ENCODE assay signal across 20 cellular contexts in the genomic region with DNA sequence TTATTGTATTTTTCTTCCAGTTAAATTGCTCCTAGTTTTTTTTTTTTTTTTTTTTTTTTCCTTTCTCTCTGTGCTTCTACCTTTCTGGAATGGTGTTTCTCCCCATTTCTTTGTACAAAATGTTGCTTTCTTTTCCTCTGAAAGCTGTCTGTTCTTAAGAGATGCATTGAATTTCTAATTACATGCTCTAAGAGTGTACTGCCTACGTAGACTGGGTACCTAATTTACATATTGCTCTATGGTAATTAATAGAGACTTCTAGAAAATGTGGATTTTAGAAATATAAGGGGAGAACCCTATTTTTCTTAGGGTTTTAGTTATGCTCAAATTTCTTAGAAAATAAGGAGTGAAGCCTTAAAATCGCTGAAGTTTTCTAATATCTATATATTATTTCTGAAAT. TPM values are rescaled to one million over a fixed set of nuclear protein-coding genes. Genes with fewer than 3 reads are reported as not detected.
DNase-seq lines count a peak whose midpoint lies in the region; TF ChIP-seq lines count a peak whose summit lies in the region.
"Had no signal": no experiment of that assay in that cellular context is flagged by ENCODE, and none has a peak within 500 bp of the region (broad histone marks: within the 10 kb centered on the region; RNA-seq: fewer than 3 reads in every experiment).

No MANE protein-coding gene starts in this region.

- H3K27ac ChIP-seq in HEK293 (ENCODE audit: extremely low read depth, low read depth, low read length) (no peak overlapping the region), Karpas-422 (ENCODE audit: low read length) (peak overlapping the region; percentile 46), OCI-LY3 (ENCODE audit: low read length) (no peak overlapping the region), osteoblast (ENCODE audit: low read depth, low read length) (no peak overlapping the region)

- H3K79me2 ChIP-seq in Karpas-422 (ENCODE audit: low read length) (peaks cover 99% of the 10 kb centered on the region), OCI-LY3 (ENCODE audit: low read length) (peaks cover 60% of the 10 kb centered on the region), osteoblast (ENCODE audit: insufficient read depth, low read length) (peaks cover 21% of the 10 kb centered on the region)

- H3K4me3 ChIP-seq in HEK293 (ENCODE audit: low read depth, low read length): no peak overlapping the region
- no peak overlapping the region for H3K4me3 ChIP-seq in Karpas-422 (ENCODE audit: low read length)
- no peak overlapping the region for H3K4me3 ChIP-seq in OCI-LY3 (ENCODE audit: low read length)
- H3K4me3 ChIP-seq in osteoblast (ENCODE audit: insufficient read depth, low read length): no peak overlapping the region

- no peaks in the 10 kb centered on the region for H3K9me2 ChIP-seq in Karpas-422 (replicated peaks; ENCODE audit: insufficient read depth, low read length)

- H3K4me2 ChIP-seq in Karpas-422 (ENCODE audit: low read depth, low read length, poor library complexity, severe bottlenecking): peak overlapping the region; percentile 47
- H3K4me2 ChIP-seq in OCI-LY3 (ENCODE audit: low read length): peak overlapping the region; percentile 11
- peak overlapping the region; percentile 15 for H3K4me2 ChIP-seq in osteoblast (ENCODE audit: insufficient read depth, low read length)

- TF ChIP-seq CTCF in HEK293 (tag by site-specific recombination; IDR thresholded peaks at IDR 0.05) (no peak), OCI-LY3 (IDR thresholded peaks at IDR 0.05; ENCODE audit: low read depth, low read length) (no peak), osteoblast (IDR thresholded peaks at IDR 0.05; ENCODE audit: extremely low read depth, low read depth, low read length) (no peak)

- H2AFZ ChIP-seq in Karpas-422 (ENCODE audit: low read length) (no peak overlapping the region), OCI-LY3 (ENCODE audit: low read depth, low read length) (no peak overlapping the region), osteoblast (ENCODE audit: low read length) (no peak overlapping the region)

- DNase-seq in Karpas-422 (no peak), osteoblast (ENCODE audit: insufficient read length, low spot score, missing footprints) (no peak), NCI-H69 (lab: John Stamatoyannopoulos, UW) (no peak), NCI-H2081 (lab: John Stamatoyannopoulos, UW) (no peak), NCI-H526 treated with DMSO at 0.1 percent for 48 hours (lab: John Stamatoyannopoulos, UW) (no peak), T-helper 9 cell (no peak)
- DNase-seq: ACHN; BE2C; C1 segment of cervical spinal cord; CD4-positive, CD25-positive, alpha-beta regulatory T cell; CD8-positive, alpha-beta memory T cell; COR-L47; DMS 273 treated with DMSO at 0.1 percent for 48 hours; DMS53; DND-41; EL; H9 had no signal

- H3K36me3 ChIP-seq in HEK293 (ENCODE audit: control insufficient read depth in 2 of 2, insufficient read depth in 1 of 2, low read length in 2 of 2) (no peaks in the 10 kb centered on the region), Karpas-422 (ENCODE audit: insufficient read depth, low read length) (peaks cover 29% of the 10 kb centered on the region), OCI-LY3 (replicated peaks; ENCODE audit: low read depth, low read length) (no peaks in the 10 kb centered on the region), osteoblast (ENCODE audit: insufficient read depth, low read length) (no peaks in the 10 kb centered on the region)
- H3K36me3 ChIP-seq: BE2C had no signal

- no peaks in the 10 kb centered on the region for H3K27me3 ChIP-seq in Karpas-422 (ENCODE audit: low read length)
- no peaks in the 10 kb centered on the region for H3K27me3 ChIP-seq in OCI-LY3 (ENCODE audit: low read depth, low read length)
- no peaks in the 10 kb centered on the region for H3K27me3 ChIP-seq in osteoblast (ENCODE audit: insufficient read depth, low read length)
- H3K27me3 ChIP-seq: BE2C had no signal

- H3K9me3 ChIP-seq in HEK293 (ENCODE audit: control insufficient read depth, insufficient read depth, low read depth, low read length): no peaks in the 10 kb centered on the region
- H3K9me3 ChIP-seq in Karpas-422 (ENCODE audit: low read length): no peaks in the 10 kb centered on the region
- H3K9me3 ChIP-seq in OCI-LY3 (ENCODE audit: insufficient read depth, low read length): no peaks in the 10 kb centered on the region
- H3K9me3 ChIP-seq in osteoblast (ENCODE audit: low read depth, low read length): no peaks in the 10 kb centered on the region
- H3K9me3 ChIP-seq: BE2C had no signal

- POLR2A ChIA-PET in HEK293 (lab: Yijun Ruan, JAX): no interaction called here

- CTCF ChIA-PET in HEK293 (lab: Yijun Ruan, JAX): no interaction called here

- no peaks in the 10 kb centered on the region for H3K4me1 ChIP-seq in HEK293 (ENCODE audit: control insufficient read depth, insufficient read depth, low read length)
- peaks cover 49% of the 10 kb centered on the region for H3K4me1 ChIP-seq in Karpas-422 (ENCODE audit: low read length)
- peaks cover 14% of the 10 kb centered on the region for H3K4me1 ChIP-seq in OCI-LY3 (ENCODE audit: low read length)
- H3K4me1 ChIP-seq in osteoblast (ENCODE audit: insufficient read depth, low read length): no peaks in the 10 kb centered on the region
- H3K4me1 ChIP-seq: BE2C had no signal

- H3K9ac ChIP-seq in Karpas-422 (ENCODE audit: low read length) (no peak overlapping the region), OCI-LY3 (ENCODE audit: low read length) (no peak overlapping the region)

- no peaks in the 10 kb centered on the region for H4K20me1 ChIP-seq in Karpas-422 (ENCODE audit: insufficient read depth, low read depth, low read length)
- H4K20me1 ChIP-seq in OCI-LY3 (ENCODE audit: insufficient read depth, low read length): peaks cover 7% of the 10 kb centered on the region
- no peaks in the 10 kb centered on the region for H4K20me1 ChIP-seq in osteoblast (ENCODE audit: insufficient read depth, low read length)

TF ChIP-seq in HEK293, 187 proteins besides CTCF, POLR2A, EP300 and RAD21:
- TF ChIP-seq KLF9 (tag by site-specific recombination; IDR thresholded peaks at IDR 0.05; ENCODE audit: low read depth) (no peak), BCL11B (tag by site-specific recombination; IDR thresholded peaks at IDR 0.05; ENCODE audit: low read depth) (no peak)
- TF ChIP-seq, protein P1, sequence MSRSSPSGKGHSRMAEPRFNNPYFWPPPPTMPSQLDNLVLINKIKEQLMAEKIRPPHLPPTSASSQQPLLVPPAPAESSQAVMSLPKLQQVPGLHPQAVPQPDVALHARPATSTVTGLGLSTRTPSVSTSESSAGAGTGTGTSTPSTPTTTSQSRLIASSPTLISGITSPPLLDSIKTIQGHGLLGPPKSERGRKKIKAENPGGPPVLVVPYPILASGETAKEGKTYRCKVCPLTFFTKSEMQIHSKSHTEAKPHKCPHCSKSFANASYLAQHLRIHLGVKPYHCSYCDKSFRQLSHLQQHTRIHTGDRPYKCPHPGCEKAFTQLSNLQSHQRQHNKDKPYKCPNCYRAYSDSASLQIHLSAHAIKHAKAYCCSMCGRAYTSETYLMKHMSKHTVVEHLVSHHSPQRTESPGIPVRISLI (tag by site-specific recombination; IDR thresholded peaks at IDR 0.05): peak; percentile 77; the same call in 1 of the 2 replicates

RNA-seq across cellular contexts. Expression of a gene that starts 13.8 kb away (rescaled TPM):
- total RNA-seq in Karpas-422 (2014; rRNA removed; shearing (Covaris generic); ENCODE audit: low replicate concordance): 29.1 and 50.5 TPM in 2 replicates
- total RNA-seq in osteoblast: 4.0 and 8.5 TPM in 2 replicates
- total RNA-seq: HT-29 had no signal
